Comparison of ENCODE assay signal across 1 cellular context in the genomic region with DNA sequence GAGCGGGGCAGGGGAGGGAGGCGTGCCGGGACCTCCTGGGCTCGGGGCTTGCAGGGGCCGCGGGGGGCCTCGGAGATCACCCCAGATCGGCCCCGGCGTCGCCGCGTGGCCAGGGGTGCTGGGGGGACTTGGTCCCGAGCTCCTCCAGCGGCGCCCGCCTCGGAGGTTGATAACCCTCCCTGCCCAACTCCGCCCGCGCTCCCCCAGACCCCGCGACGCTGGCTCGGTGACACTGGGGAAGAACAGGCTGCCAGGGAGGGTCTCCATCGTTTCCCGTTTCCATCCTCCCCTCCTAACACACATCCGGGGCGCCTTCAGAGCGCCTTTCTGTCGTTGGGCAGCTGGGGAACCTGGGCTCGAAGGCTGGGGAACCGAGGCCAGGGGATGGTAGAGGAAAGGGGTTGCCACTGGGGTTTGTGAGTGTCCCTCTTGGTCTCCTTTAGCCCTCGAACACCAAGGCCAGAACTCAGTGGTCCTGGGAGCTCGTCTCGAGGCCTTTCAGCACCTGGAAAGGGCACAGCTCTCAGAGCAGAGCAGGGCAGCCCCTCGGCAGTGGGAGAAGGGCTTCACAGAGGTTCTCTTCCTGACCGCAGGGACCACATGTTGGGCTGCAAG.
TF ChIP-seq lines count a peak whose summit lies in the region.

No MANE protein-coding gene starts in this region.

TF ChIP-seq in endothelial cell of umbilical vein, 7 proteins besides CTCF, POLR2A, EP300 and RAD21:
- TF ChIP-seq, protein P1, sequence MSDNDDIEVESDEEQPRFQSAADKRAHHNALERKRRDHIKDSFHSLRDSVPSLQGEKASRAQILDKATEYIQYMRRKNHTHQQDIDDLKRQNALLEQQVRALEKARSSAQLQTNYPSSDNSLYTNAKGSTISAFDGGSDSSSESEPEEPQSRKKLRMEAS (IDR thresholded peaks at IDR 0.05; ENCODE audit: insufficient read depth, insufficient read length), result no peak
- no peak for TF ChIP-seq JUN (IDR thresholded peaks at IDR 0.05; ENCODE audit: borderline replicate concordance, insufficient read depth, insufficient read length, low read depth)
- no peak for TF ChIP-seq POLR2AphosphoS5 (IDR thresholded peaks at IDR 0.05; ENCODE audit: insufficient read depth, low read depth, low read length)
- TF ChIP-seq EZH2 (IDR thresholded peaks at IDR 0.05; ENCODE audit: borderline replicate concordance, low read depth, low read length, severe bottlenecking), result no peak
- TF ChIP-seq MYC (IDR thresholded peaks at IDR 0.05; ENCODE audit: low read depth, low read length), result no peak
- no peak for TF ChIP-seq FOS (IDR thresholded peaks at IDR 0.05; ENCODE audit: borderline replicate concordance, insufficient read depth, low read length)
- TF ChIP-seq GATA2 (IDR thresholded peaks at IDR 0.05; ENCODE audit: insufficient read depth, insufficient read length, low read depth, low read length), result no peak
